In genomic region chr18:41312241-41312590, GRCh38 we compare ENCODE assay signal across 24 cellular contexts.
DNase-seq lines count a peak whose midpoint lies in the region; ATAC-seq and TF ChIP-seq lines count a peak whose summit lies in the region.
"Had no signal": no experiment of that assay in that cellular context is flagged by ENCODE, and none has a peak within 500 bp of the region (broad histone marks: within the 10 kb centered on the region; RNA-seq: fewer than 3 reads in every experiment).

No MANE protein-coding gene starts in this region.

- H3K4me3 Mint-ChIP-seq in CD4-positive, alpha-beta memory T cell, result no peak overlapping the region
- H3K4me3 Mint-ChIP-seq: CD8-positive, alpha-beta T cell; T-helper 1 cell treated with Interleukin-12 subunit alpha and Interleukin-12 subunit beta and Interleukin-4 antibody, amounts not matched to agents 30 μg/mL and 1 μg/mL, for 36 hours had no signal

- ATAC-seq in GM18502 (IDR thresholded peaks at IDR 0.05; ENCODE audit: poor library complexity, unreplicated experiment), result no peak
- ATAC-seq: CD8-positive, alpha-beta T cell; GM12878 had no signal

- no peaks in the 10 kb centered on the region for H3K36me3 Mint-ChIP-seq in CD4-positive, alpha-beta memory T cell
- H3K36me3 Mint-ChIP-seq: CD8-positive, alpha-beta T cell had no signal

- no CpG with 5 or more reads among the region's 2 CpGs for WGBS in iPS DF 6.9 (ENCODE audit: insufficient coverage, insufficient read length)

- H3K4me1 ChIP-seq in Karpas-422 (ENCODE audit: low read length) (peaks cover 30% of the 10 kb centered on the region), iPS DF 6.9 (ENCODE audit: control insufficient read depth, insufficient read depth, low read length) (no peaks in the 10 kb centered on the region), ascending aorta (no peaks in the 10 kb centered on the region)
- H3K4me1 ChIP-seq in CD4-positive, alpha-beta memory T cell (ENCODE audit: insufficient read depth, low read length), result no peaks in the 10 kb centered on the region
- H3K4me1 ChIP-seq: Caco-2 had no signal

- H3K9me3 Mint-ChIP-seq in CD4-positive, alpha-beta memory T cell, result peaks cover 3 to 21% (median 11%) of the 10 kb centered on the region in 8 donors

- H3K27me3 ChIP-seq in Karpas-422 (ENCODE audit: low read length) (no peaks in the 10 kb centered on the region), iPS DF 6.9 (ENCODE audit: control insufficient read depth, insufficient read depth, low read length) (no peaks in the 10 kb centered on the region), ascending aorta (no peaks in the 10 kb centered on the region)
- H3K27me3 ChIP-seq in CD4-positive, alpha-beta memory T cell (ENCODE audit: insufficient read depth, low read length), result no peaks in the 10 kb centered on the region
- H3K27me3 ChIP-seq: MG63 had no signal

- no peak overlapping the region for H3K27ac Mint-ChIP-seq in CD4-positive, alpha-beta memory T cell
- H3K27ac Mint-ChIP-seq: CD8-positive, alpha-beta T cell; T-helper 1 cell treated with Interleukin-12 subunit alpha and Interleukin-12 subunit beta and Interleukin-4 antibody, amounts not matched to agents 30 μg/mL and 1 μg/mL, for 36 hours had no signal

- CTCF ChIA-PET in CD4-positive, alpha-beta memory T cell (lab: Charles Lee; ENCODE audit: partially characterized antibody), result no interaction called here

- H3K4me1 Mint-ChIP-seq in CD4-positive, alpha-beta memory T cell, result no peaks in the 10 kb centered on the region

- no peak overlapping the region for H3K4me3 ChIP-seq in Karpas-422 (ENCODE audit: low read length)
- H3K4me3 ChIP-seq in iPS DF 6.9 (ENCODE audit: low read length), result no peak overlapping the region
- H3K4me3 ChIP-seq in ascending aorta, result no peak overlapping the region
- H3K4me3 ChIP-seq in CD4-positive, alpha-beta memory T cell (ENCODE audit: low read length in 2 of 2), result no peak overlapping the region
- H3K4me3 ChIP-seq: GM12878, MG63 had no signal

- no peak overlapping the region for H2AFZ ChIP-seq in Karpas-422 (ENCODE audit: low read length)

- TF ChIP-seq CTCF in ascending aorta (IDR thresholded peaks at IDR 0.05), result no peak

- no peaks in the 10 kb centered on the region for H3K79me2 ChIP-seq in Karpas-422 (ENCODE audit: low read length)

- intact Hi-C loops in ascending aorta (cut with DNase I), result no loop called here
- intact Hi-C loops in CD4-positive, alpha-beta memory T cell (cut with micrococcal nuclease), result no loop called here

- H3K36me3 ChIP-seq in Karpas-422 (ENCODE audit: insufficient read depth, low read length) (no peaks in the 10 kb centered on the region), iPS DF 6.9 (ENCODE audit: control insufficient read depth, insufficient read depth, low read length) (no peaks in the 10 kb centered on the region), ascending aorta (no peaks in the 10 kb centered on the region)
- no peaks in the 10 kb centered on the region for H3K36me3 ChIP-seq in CD4-positive, alpha-beta memory T cell (ENCODE audit: insufficient read depth, low read length)
- H3K36me3 ChIP-seq: MG63 had no signal

- H3K9ac ChIP-seq in Karpas-422 (ENCODE audit: low read length), result no peak overlapping the region

- POLR2A ChIA-PET in CD4-positive, alpha-beta memory T cell (lab: Charles Lee; ENCODE audit: partially characterized antibody), result no interaction called here

- H3K27ac ChIP-seq in Karpas-422 (ENCODE audit: low read length), result no peak overlapping the region
- H3K27ac ChIP-seq in iPS DF 6.9 (ENCODE audit: low read length), result peak overlapping the region; percentile 98
- no peak overlapping the region for H3K27ac ChIP-seq in ascending aorta
- H3K27ac ChIP-seq in CD4-positive, alpha-beta memory T cell (ENCODE audit: low read depth, low read length), result no peak overlapping the region

- no peaks in the 10 kb centered on the region for H4K20me1 ChIP-seq in Karpas-422 (ENCODE audit: insufficient read depth, low read depth, low read length)

- DNase-seq in Karpas-422 (no peak), SKM-1 treated with dmso at 0.1 percent for 144 hours (lab: John Stamatoyannopoulos, UW; ENCODE audit: unreplicated experiment) (peak; percentile 49), iPS DF 6.9 (ENCODE audit: low read depth, low spot score) (no peak), ascending aorta (ENCODE audit: low spot score in 2 of 2) (no peak)
- no peak for DNase-seq in activated effector memory CD4-positive, alpha-beta T cell treated with Interleukin-2 at 50 U/mL for 16 hours
- no peak for DNase-seq in CD4-positive, alpha-beta memory T cell
- DNase-seq: C1 segment of cervical spinal cord; Caco-2; CD8-positive, alpha-beta T cell; DMS 273 treated with DMSO at 0.1 percent for 48 hours; DMS79; EL; GDM1; KBM-7; MG63; NCI-H2029; NCI-H446; NCI-H524 treated with DMSO at 0.1 percent for 48 hours; Right ventricle myocardium superior; RPMI8226; SW 1271 had no signal

- H3K4me2 ChIP-seq in Karpas-422 (ENCODE audit: low read depth, low read length, poor library complexity, severe bottlenecking), result peak overlapping the region; percentile 4

- no peaks in the 10 kb centered on the region; the same call in 1 of the 2 replicates for H3K9me3 ChIP-seq in Karpas-422 (ENCODE audit: low read length)
- peaks cover 2% of the 10 kb centered on the region; the same call in 1 of the 2 replicates for H3K9me3 ChIP-seq in iPS DF 6.9 (ENCODE audit: control insufficient read depth, insufficient read depth, low read length)
- no peaks in the 10 kb centered on the region for H3K9me3 ChIP-seq in ascending aorta
- peaks cover 0 to 3% of the 10 kb centered on the region in 2 donors for H3K9me3 ChIP-seq in CD4-positive, alpha-beta memory T cell (ENCODE audit: control insufficient read depth in 1 of 2, low read length in 2 of 2)
- H3K9me3 ChIP-seq: Caco-2, MG63 had no signal

- no peaks in the 10 kb centered on the region for H3K27me3 Mint-ChIP-seq in CD4-positive, alpha-beta memory T cell

- no peaks in the 10 kb centered on the region for H3K9me2 ChIP-seq in Karpas-422 (replicated peaks; ENCODE audit: insufficient read depth, low read length)
